Comparison of ENCODE assay signal across 24 cellular contexts in the genomic region with DNA sequence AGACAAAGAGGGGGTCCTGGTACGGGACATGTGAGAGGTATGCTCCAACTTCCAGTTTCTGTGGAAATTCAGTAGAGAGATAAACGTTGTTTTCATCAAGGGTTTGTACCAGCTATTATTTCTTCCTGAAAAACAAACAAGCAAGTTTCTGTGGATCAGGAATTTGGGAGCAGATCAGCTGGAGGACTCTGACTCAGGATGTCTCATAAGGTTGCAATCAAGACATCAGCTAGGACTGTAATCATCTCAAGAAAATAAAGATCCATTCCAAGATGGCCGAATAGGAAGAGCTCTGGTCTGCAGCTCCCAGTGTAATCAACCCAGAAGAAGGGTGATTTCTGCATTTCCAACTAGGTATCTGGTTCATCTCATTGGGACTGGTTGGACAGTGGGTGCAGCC. TPM values are rescaled to one million over a fixed set of nuclear protein-coding genes. Genes with fewer than 3 reads are reported as not detected.
DNase-seq lines count a peak whose midpoint lies in the region; ATAC-seq and TF ChIP-seq lines count a peak whose summit lies in the region.
"Had no signal": no experiment of that assay in that cellular context is flagged by ENCODE, and none has a peak within 500 bp of the region (broad histone marks: within the 10 kb centered on the region; RNA-seq: fewer than 3 reads in every experiment).

No MANE protein-coding gene starts in this region.

- H3K4me2 ChIP-seq in OCI-LY1 (ENCODE audit: low read length) (peak overlapping the region; percentile 28; the same call in 1 of the 2 replicates), osteoblast (ENCODE audit: insufficient read depth, low read length) (no peak overlapping the region)

- no peaks in the 10 kb centered on the region for H3K79me2 ChIP-seq in OCI-LY1 (ENCODE audit: insufficient read depth, low read length)
- H3K79me2 ChIP-seq in osteoblast (ENCODE audit: insufficient read depth, low read length) = no peaks in the 10 kb centered on the region

- H3K9ac ChIP-seq in OCI-LY1 (ENCODE audit: low read length) = no peak overlapping the region

- H4K20me1 ChIP-seq in OCI-LY1 (ENCODE audit: insufficient read depth, low read length) (no peaks in the 10 kb centered on the region), osteoblast (ENCODE audit: insufficient read depth, low read length) (no peaks in the 10 kb centered on the region)

- H3K36me3 ChIP-seq in OCI-LY1 (ENCODE audit: insufficient read depth, low read length) = no peaks in the 10 kb centered on the region
- no peaks in the 10 kb centered on the region for H3K36me3 ChIP-seq in osteoblast (ENCODE audit: insufficient read depth, low read length)
- H3K36me3 ChIP-seq: esophagus squamous epithelium, tibial artery had no signal

- TF ChIP-seq CTCF in OCI-LY1 (IDR thresholded peaks at IDR 0.05; ENCODE audit: low read length) (no peak), epithelial cell of esophagus (IDR thresholded peaks at IDR 0.05; ENCODE audit: insufficient read depth, low read depth, low read length, missing control alignments) (no peak), osteoblast (IDR thresholded peaks at IDR 0.05; ENCODE audit: extremely low read depth, low read depth, low read length) (no peak)

- H3K9me3 ChIP-seq in OCI-LY1 (ENCODE audit: low read length) (no peaks in the 10 kb centered on the region), osteoblast (ENCODE audit: low read depth, low read length) (no peaks in the 10 kb centered on the region)
- H3K9me3 ChIP-seq: esophagus squamous epithelium had no signal

- H3K27ac ChIP-seq in OCI-LY1 (ENCODE audit: low read depth, low read length, poor library complexity, severe bottlenecking) (no peak overlapping the region), osteoblast (ENCODE audit: low read depth, low read length) (no peak overlapping the region)
- H3K27ac ChIP-seq: esophagus squamous epithelium, tibial artery, VCaP had no signal

- H3K9me2 ChIP-seq in OCI-LY1 (ENCODE audit: low read depth, low read length) = no peaks in the 10 kb centered on the region

- ATAC-seq in HG02884 (IDR thresholded peaks at IDR 0.05; ENCODE audit: unreplicated experiment) (no peak), GM18873 (IDR thresholded peaks at IDR 0.05; ENCODE audit: low FRiP score, unreplicated experiment) (no peak)
- ATAC-seq: naive thymus-derived CD4-positive, alpha-beta T cell; stimulated activated naive CD8-positive, alpha-beta T cell treated with anti-CD3 and anti-CD28 coated beads, Interleukin-15, Interleukin-2, amounts not matched to agents 100 U/mL and 50 U/mL, for 24 hours had no signal

- H3K4me1 ChIP-seq in OCI-LY1 (ENCODE audit: insufficient read depth, low read length, severe bottlenecking) (peaks cover 13% of the 10 kb centered on the region), osteoblast (ENCODE audit: insufficient read depth, low read length) (no peaks in the 10 kb centered on the region)
- H3K4me1 ChIP-seq: esophagus squamous epithelium, tibial artery had no signal

- peak; percentile 73 for DNase-seq in ELR (ENCODE audit: low read depth)
- peak; percentile 87 for DNase-seq in epithelial cell of esophagus (ENCODE audit: low read depth)
- no peak for DNase-seq in osteoblast (ENCODE audit: insufficient read length, low spot score, missing footprints)
- no peak for DNase-seq in NCI-H1694 (lab: John Stamatoyannopoulos, UW)
- DNase-seq: activated CD4-positive, alpha-beta T cell treated with anti-CD3 and anti-CD28 coated beads, Interleukin-2, amount 50 U/mL, for 1 hour; activated CD8-positive, alpha-beta memory T cell treated with anti-CD3 and anti-CD28 coated beads, Interleukin-2, amount 50 U/mL, for 4 hours; activated effector memory CD4-positive, alpha-beta T cell treated with Interleukin-2 at 50 U/mL for 16 hours; C1 segment of cervical spinal cord; esophagus squamous epithelium; GDM1; H7; hypothalamus; KBM-7; naive thymus-derived CD4-positive, alpha-beta T cell; NCI-H1048; NCI-H524; SHP77; stimulated activated naive CD8-positive, alpha-beta T cell treated with anti-CD3 and anti-CD28 coated beads, Interleukin-15, Interleukin-2, amounts not matched to agents 100 U/mL and 50 U/mL, for 24 hours; T-helper 1 cell; tibial artery had no signal

- H3K4me3 ChIP-seq in OCI-LY1 (ENCODE audit: low read depth, low read length, poor library complexity, severe bottlenecking) = peak overlapping the region; percentile 7
- no peak overlapping the region for H3K4me3 ChIP-seq in epithelial cell of esophagus (ENCODE audit: low read length)
- no peak overlapping the region for H3K4me3 ChIP-seq in osteoblast (ENCODE audit: insufficient read depth, low read length)
- H3K4me3 ChIP-seq: esophagus squamous epithelium, tibial artery had no signal

- no peaks in the 10 kb centered on the region for H3F3A ChIP-seq in OCI-LY1 (ENCODE audit: insufficient read depth, low read length)

- no peaks in the 10 kb centered on the region for H3K27me3 ChIP-seq in OCI-LY1 (ENCODE audit: insufficient read depth, low read length)
- no peaks in the 10 kb centered on the region for H3K27me3 ChIP-seq in osteoblast (ENCODE audit: insufficient read depth, low read length)
- H3K27me3 ChIP-seq: esophagus squamous epithelium, tibial artery had no signal

- H2AFZ ChIP-seq in OCI-LY1 (ENCODE audit: low read length) (peak overlapping the region; percentile 78; the same call in 1 of the 2 replicates), osteoblast (ENCODE audit: low read length) (peak overlapping the region; percentile 61)

RNA-seq across cellular contexts. Expression of a gene that starts 23.5 kb away (rescaled TPM):
- 27.1 and 28.6 TPM in 2 replicates for total RNA-seq in osteoblast

Comparison
In these comparisons a context has a peak if more than half of its experiments do, and no peak if none do; other contexts are left out.
1. DNase-seq: peak in ELR (single experiment) and epithelial cell of esophagus (single experiment); none in osteoblast (single experiment) and NCI-H1694 (single experiment).